Comparison of ENCODE assay signal across 16 cellular contexts in genomic region chr13:26962671-26963070, GRCh38.
"Had no signal": no experiment of that assay in that cellular context is flagged by ENCODE, and none has a peak within 500 bp of the region (broad histone marks: within the 10 kb centered on the region; RNA-seq: fewer than 3 reads in every experiment).

No MANE protein-coding gene starts in this region.

- H3K27ac ChIP-seq: ascending aorta, epithelial cell of prostate, gastrocnemius medialis, heart left ventricle, thoracic aorta, uterus had no signal

- H3K36me3 ChIP-seq: ascending aorta, gastrocnemius medialis, heart left ventricle, thoracic aorta, uterus had no signal

- DNase-seq: activated CD4-positive, alpha-beta memory T cell treated with anti-CD3 and anti-CD28 coated beads for 36 hours; activated CD4-positive, alpha-beta T cell treated with anti-CD3 and anti-CD28 coated beads for 36 hours; activated naive CD4-positive, alpha-beta T cell treated with anti-CD3 and anti-CD28 coated beads, Interleukin-2, amount 10 ng/mL, durations not matched to agents 7 days and 5 days; activated T-cell treated with anti-CD3 and anti-CD28 coated beads, Interleukin-2, amount 50 U/mL, for 24 hours; dermis blood vessel endothelial cell; gastrocnemius medialis; heart left ventricle; mesendoderm; nephron progenitor cell; stimulated activated CD4-positive, alpha-beta T cell treated with anti-CD3 and anti-CD28 coated beads, Interleukin-2, amount 100 ng/mL, for 24 hours; T-helper 17 cell; uterus had no signal

- H3K4me3 ChIP-seq: ascending aorta, gastrocnemius medialis, heart left ventricle, thoracic aorta, uterus had no signal

- H3K27me3 ChIP-seq: ascending aorta, heart left ventricle, uterus had no signal

- H3K9me3 ChIP-seq: ascending aorta, gastrocnemius medialis, heart left ventricle, thoracic aorta, uterus had no signal

- H3K4me1 ChIP-seq: ascending aorta, gastrocnemius medialis, uterus had no signal

- ATAC-seq: activated CD4-positive, alpha-beta T cell treated with anti-CD3 and anti-CD28 coated beads for 36 hours; sciatic nerve; T-helper 17 cell had no signal
